ENCODE assay signal across 1 cellular context in the genomic region with DNA sequence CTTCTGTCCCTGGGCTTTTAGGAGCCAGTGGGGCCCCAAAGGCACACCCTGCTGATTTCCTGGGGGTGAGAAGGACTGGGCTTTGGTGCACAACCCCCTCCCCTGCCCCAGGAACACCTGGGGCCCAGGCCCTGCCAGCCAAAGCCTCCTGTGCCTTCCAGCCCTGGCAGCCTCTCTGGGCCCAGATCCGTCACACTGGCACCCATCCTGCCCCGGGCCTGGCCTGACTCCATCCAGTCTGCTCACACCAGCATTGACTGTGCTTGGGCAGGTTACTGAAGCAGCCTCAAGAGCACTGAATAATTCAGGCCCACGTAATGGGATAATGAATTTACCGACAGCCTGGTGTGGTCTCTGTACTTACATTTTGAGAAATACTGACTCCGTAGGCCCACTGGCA.
TF ChIP-seq lines count a peak whose summit lies in the region.

No MANE protein-coding gene starts in this region.

TF ChIP-seq in H1, 55 proteins besides CTCF, POLR2A, EP300 and RAD21:
- TF ChIP-seq HDAC2 (IDR thresholded peaks at IDR 0.05; ENCODE audit: borderline replicate concordance in 1 of 2, low read depth in 2 of 2, low read length in 2 of 2) (no peak), TAF1 (IDR thresholded peaks at IDR 0.05; ENCODE audit: low read depth, low read length) (no peak), BACH1 (IDR thresholded peaks at IDR 0.05; ENCODE audit: low read length) (no peak), SP2 (IDR thresholded peaks at IDR 0.05; ENCODE audit: low read length) (no peak), KDM5A (IDR thresholded peaks at IDR 0.05; ENCODE audit: low read length) (no peak), POLR2AphosphoS5 (IDR thresholded peaks at IDR 0.05; ENCODE audit: low read depth, low read length) (no peak), MAFK (IDR thresholded peaks at IDR 0.05; ENCODE audit: low read depth, low read length) (no peak)
- TF ChIP-seq, protein P1, sequence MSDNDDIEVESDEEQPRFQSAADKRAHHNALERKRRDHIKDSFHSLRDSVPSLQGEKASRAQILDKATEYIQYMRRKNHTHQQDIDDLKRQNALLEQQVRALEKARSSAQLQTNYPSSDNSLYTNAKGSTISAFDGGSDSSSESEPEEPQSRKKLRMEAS (IDR thresholded peaks at IDR 0.05) = no peak
- TF ChIP-seq, protein P2, sequence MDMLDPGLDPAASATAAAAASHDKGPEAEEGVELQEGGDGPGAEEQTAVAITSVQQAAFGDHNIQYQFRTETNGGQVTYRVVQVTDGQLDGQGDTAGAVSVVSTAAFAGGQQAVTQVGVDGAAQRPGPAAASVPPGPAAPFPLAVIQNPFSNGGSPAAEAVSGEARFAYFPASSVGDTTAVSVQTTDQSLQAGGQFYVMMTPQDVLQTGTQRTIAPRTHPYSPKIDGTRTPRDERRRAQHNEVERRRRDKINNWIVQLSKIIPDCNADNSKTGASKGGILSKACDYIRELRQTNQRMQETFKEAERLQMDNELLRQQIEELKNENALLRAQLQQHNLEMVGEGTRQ (IDR thresholded peaks at IDR 0.05; ENCODE audit: low read length) = no peak
- TF ChIP-seq, protein P3, sequence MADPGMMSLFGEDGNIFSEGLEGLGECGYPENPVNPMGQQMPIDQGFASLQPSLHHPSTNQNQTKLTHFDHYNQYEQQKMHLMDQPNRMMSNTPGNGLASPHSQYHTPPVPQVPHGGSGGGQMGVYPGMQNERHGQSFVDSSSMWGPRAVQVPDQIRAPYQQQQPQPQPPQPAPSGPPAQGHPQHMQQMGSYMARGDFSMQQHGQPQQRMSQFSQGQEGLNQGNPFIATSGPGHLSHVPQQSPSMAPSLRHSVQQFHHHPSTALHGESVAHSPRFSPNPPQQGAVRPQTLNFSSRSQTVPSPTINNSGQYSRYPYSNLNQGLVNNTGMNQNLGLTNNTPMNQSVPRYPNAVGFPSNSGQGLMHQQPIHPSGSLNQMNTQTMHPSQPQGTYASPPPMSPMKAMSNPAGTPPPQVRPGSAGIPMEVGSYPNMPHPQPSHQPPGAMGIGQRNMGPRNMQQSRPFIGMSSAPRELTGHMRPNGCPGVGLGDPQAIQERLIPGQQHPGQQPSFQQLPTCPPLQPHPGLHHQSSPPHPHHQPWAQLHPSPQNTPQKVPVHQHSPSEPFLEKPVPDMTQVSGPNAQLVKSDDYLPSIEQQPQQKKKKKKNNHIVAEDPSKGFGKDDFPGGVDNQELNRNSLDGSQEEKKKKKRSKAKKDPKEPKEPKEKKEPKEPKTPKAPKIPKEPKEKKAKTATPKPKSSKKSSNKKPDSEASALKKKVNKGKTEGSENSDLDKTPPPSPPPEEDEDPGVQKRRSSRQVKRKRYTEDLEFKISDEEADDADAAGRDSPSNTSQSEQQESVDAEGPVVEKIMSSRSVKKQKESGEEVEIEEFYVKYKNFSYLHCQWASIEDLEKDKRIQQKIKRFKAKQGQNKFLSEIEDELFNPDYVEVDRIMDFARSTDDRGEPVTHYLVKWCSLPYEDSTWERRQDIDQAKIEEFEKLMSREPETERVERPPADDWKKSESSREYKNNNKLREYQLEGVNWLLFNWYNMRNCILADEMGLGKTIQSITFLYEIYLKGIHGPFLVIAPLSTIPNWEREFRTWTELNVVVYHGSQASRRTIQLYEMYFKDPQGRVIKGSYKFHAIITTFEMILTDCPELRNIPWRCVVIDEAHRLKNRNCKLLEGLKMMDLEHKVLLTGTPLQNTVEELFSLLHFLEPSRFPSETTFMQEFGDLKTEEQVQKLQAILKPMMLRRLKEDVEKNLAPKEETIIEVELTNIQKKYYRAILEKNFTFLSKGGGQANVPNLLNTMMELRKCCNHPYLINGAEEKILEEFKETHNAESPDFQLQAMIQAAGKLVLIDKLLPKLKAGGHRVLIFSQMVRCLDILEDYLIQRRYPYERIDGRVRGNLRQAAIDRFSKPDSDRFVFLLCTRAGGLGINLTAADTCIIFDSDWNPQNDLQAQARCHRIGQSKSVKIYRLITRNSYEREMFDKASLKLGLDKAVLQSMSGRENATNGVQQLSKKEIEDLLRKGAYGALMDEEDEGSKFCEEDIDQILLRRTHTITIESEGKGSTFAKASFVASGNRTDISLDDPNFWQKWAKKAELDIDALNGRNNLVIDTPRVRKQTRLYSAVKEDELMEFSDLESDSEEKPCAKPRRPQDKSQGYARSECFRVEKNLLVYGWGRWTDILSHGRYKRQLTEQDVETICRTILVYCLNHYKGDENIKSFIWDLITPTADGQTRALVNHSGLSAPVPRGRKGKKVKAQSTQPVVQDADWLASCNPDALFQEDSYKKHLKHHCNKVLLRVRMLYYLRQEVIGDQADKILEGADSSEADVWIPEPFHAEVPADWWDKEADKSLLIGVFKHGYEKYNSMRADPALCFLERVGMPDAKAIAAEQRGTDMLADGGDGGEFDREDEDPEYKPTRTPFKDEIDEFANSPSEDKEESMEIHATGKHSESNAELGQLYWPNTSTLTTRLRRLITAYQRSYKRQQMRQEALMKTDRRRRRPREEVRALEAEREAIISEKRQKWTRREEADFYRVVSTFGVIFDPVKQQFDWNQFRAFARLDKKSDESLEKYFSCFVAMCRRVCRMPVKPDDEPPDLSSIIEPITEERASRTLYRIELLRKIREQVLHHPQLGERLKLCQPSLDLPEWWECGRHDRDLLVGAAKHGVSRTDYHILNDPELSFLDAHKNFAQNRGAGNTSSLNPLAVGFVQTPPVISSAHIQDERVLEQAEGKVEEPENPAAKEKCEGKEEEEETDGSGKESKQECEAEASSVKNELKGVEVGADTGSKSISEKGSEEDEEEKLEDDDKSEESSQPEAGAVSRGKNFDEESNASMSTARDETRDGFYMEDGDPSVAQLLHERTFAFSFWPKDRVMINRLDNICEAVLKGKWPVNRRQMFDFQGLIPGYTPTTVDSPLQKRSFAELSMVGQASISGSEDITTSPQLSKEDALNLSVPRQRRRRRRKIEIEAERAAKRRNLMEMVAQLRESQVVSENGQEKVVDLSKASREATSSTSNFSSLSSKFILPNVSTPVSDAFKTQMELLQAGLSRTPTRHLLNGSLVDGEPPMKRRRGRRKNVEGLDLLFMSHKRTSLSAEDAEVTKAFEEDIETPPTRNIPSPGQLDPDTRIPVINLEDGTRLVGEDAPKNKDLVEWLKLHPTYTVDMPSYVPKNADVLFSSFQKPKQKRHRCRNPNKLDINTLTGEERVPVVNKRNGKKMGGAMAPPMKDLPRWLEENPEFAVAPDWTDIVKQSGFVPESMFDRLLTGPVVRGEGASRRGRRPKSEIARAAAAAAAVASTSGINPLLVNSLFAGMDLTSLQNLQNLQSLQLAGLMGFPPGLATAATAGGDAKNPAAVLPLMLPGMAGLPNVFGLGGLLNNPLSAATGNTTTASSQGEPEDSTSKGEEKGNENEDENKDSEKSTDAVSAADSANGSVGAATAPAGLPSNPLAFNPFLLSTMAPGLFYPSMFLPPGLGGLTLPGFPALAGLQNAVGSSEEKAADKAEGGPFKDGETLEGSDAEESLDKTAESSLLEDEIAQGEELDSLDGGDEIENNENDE (IDR thresholded peaks at IDR 0.05; ENCODE audit: insufficient replicate concordance, low read length) = no peak
- TF ChIP-seq, protein P4, sequence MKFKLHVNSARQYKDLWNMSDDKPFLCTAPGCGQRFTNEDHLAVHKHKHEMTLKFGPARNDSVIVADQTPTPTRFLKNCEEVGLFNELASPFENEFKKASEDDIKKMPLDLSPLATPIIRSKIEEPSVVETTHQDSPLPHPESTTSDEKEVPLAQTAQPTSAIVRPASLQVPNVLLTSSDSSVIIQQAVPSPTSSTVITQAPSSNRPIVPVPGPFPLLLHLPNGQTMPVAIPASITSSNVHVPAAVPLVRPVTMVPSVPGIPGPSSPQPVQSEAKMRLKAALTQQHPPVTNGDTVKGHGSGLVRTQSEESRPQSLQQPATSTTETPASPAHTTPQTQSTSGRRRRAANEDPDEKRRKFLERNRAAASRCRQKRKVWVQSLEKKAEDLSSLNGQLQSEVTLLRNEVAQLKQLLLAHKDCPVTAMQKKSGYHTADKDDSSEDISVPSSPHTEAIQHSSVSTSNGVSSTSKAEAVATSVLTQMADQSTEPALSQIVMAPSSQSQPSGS (IDR thresholded peaks at IDR 0.05; ENCODE audit: low read length) = no peak
TF ChIP-seq in H1: peak in this region for 0.
